Comparison of ENCODE assay signal across 8 cellular contexts in genomic region chr17:28744104-28744801, GRCh38. TPM values are rescaled to one million over a fixed set of nuclear protein-coding genes. Genes with fewer than 3 reads are reported as not detected.
DNase-seq lines count a peak whose midpoint lies in the region; TF ChIP-seq lines count a peak whose summit lies in the region.

No MANE protein-coding gene starts in this region.

- peak overlapping the region; percentile 97 for H3K27ac ChIP-seq in neural cell (ENCODE audit: low read length)
- H3K27ac ChIP-seq in transverse colon = peak overlapping the region; percentile 98 to 99 (median 98)

- H3K36me3 ChIP-seq in neural cell (ENCODE audit: insufficient read depth, low read length) (peaks cover 15% of the 10 kb centered on the region), transverse colon (no peaks in the 10 kb centered on the region)

- peak overlapping the region; percentile 99 for H3K9ac ChIP-seq in neural cell (ENCODE audit: low read length)

- peaks cover 21% of the 10 kb centered on the region for H3K36me3 Mint-ChIP-seq in HFFc6 (ENCODE audit: low read depth)

- in situ Hi-C loops in transverse colon (cut with MboI; ENCODE audit: low pct_ligation_motif_present in 1 of 4, low pct_unique_long_range_greater_than_20kb in 1 of 4, low sequenced_read_pairs in 3 of 4) = no loop called here

- no peaks in the 10 kb centered on the region for H3K9me2 ChIP-seq in neural cell (ENCODE audit: insufficient read depth, low read length)

- peak overlapping the region; percentile 95 for H3K27ac Mint-ChIP-seq in HFFc6

- peaks cover 5% of the 10 kb centered on the region for H3K27me3 Mint-ChIP-seq in HFFc6 (ENCODE audit: insufficient read depth)

- TF ChIP-seq POLR2A in transverse colon (IDR thresholded peaks at IDR 0.05) = peak; percentile 54

- no peaks in the 10 kb centered on the region for H3K27me3 ChIP-seq in neural cell (ENCODE audit: insufficient read depth, low read depth, low read length)
- H3K27me3 ChIP-seq in transverse colon = no peaks in the 10 kb centered on the region

- peaks cover 13 to 70% (median 58%) of the 10 kb centered on the region in 4 donors for H3K4me1 ChIP-seq in transverse colon

- TF ChIP-seq CTCF in HFFc6 (IDR thresholded peaks at IDR 0.05) = no peak
- TF ChIP-seq CTCF in neural cell (IDR thresholded peaks at IDR 0.05; ENCODE audit: poor library complexity, severe bottlenecking) = peak; percentile 5
- TF ChIP-seq CTCF in transverse colon (IDR thresholded peaks at IDR 0.05) = no peak

- intact Hi-C loops in transverse colon (cut with DNase I; ENCODE audit: low total_unique reads) = no loop called here

- H3F3A ChIP-seq in neural cell (ENCODE audit: insufficient read depth, low read length, poor library complexity, severe bottlenecking) = peaks cover 4% of the 10 kb centered on the region

- 0% methylated on average over 34 of the region's 53 CpGs; no CpG with 5 or more reads in 1 of the 2 donors for WGBS in transverse colon (ENCODE audit: low coverage in 1 of 2), 2 donors

- H3K79me2 ChIP-seq in neural cell (replicated peaks; ENCODE audit: insufficient read depth, low read length) = peaks cover 32% of the 10 kb centered on the region

- H3K4me3 ChIP-seq in neural cell (ENCODE audit: low read length) (peak overlapping the region; percentile 84), transverse colon (peak overlapping the region; percentile 80 to 89 (median 81))

- peaks cover 18% of the 10 kb centered on the region for H4K20me1 ChIP-seq in neural cell (ENCODE audit: insufficient read depth)

- no peak overlapping the region for H2AFZ ChIP-seq in neural cell (ENCODE audit: low read depth, low read length)

- H3K4me3 Mint-ChIP-seq in HFFc6 = peak overlapping the region; percentile 96

- DNase-seq in EH (ENCODE audit: low read depth) (peak; percentile 48), HFFc6 (no peak), NCI-H82 treated with DMSO at 0.1 percent for 48 hours (lab: John Stamatoyannopoulos, UW; ENCODE audit: unreplicated experiment) (peak; percentile 52), activated T-helper 1 cell treated with Interleukin-2 at 50 U/mL for 16 hours (ENCODE audit: low read depth) (peak; percentile 45), fibroblast of peridontal ligament (ENCODE audit: extremely low read depth) (peak; percentile 36), transverse colon (peak; percentile 70), NK-92 (lab: John Stamatoyannopoulos, UW; ENCODE audit: unreplicated experiment) (no peak)

- peaks cover 28% of the 10 kb centered on the region for H3K4me1 Mint-ChIP-seq in HFFc6 (ENCODE audit: low read depth)

- TF ChIP-seq RAD21 in neural cell (conservative IDR thresholded peaks at IDR 0.05) = no peak

- H3K9me3 ChIP-seq in neural cell (ENCODE audit: low read length) (no peaks in the 10 kb centered on the region), transverse colon (no peaks in the 10 kb centered on the region)

- H3K4me2 ChIP-seq in neural cell (ENCODE audit: low read length) = peak overlapping the region; percentile 92

- peaks cover 8% of the 10 kb centered on the region for H3K9me3 Mint-ChIP-seq in HFFc6

- TF ChIP-seq EP300 in neural cell (conservative IDR thresholded peaks at IDR 0.05; ENCODE audit: poor library complexity, severe bottlenecking) = no peak
- TF ChIP-seq EP300 in transverse colon (IDR thresholded peaks at IDR 0.05; ENCODE audit: low read depth) = peak; percentile 68

TF ChIP-seq in neural cell, 6 proteins besides CTCF, POLR2A, EP300 and RAD21:
- TF ChIP-seq EZH2 (IDR thresholded peaks at IDR 0.05; ENCODE audit: borderline replicate concordance, insufficient read depth, low read length, poor library complexity, severe bottlenecking) = no peak
- TF ChIP-seq SMC3 (conservative IDR thresholded peaks at IDR 0.05; ENCODE audit: poor library complexity) = peak; percentile 3
- no peak for TF ChIP-seq MXI1 (conservative IDR thresholded peaks at IDR 0.05; ENCODE audit: poor library complexity, severe bottlenecking)
- TF ChIP-seq POLR2AphosphoS5 (IDR thresholded peaks at IDR 0.05) = peak; percentile 19
- peak; percentile 15 for TF ChIP-seq TAF1 (IDR thresholded peaks at IDR 0.05; ENCODE audit: low read depth)
- peak; percentile 25 for TF ChIP-seq REST (IDR thresholded peaks at IDR 0.05; ENCODE audit: borderline replicate concordance)
TF ChIP-seq in neural cell: peak in this region for 4.

RNA-seq across cellular contexts. Expression of gene TRAF4, which starts 0.4 kb away (rescaled TPM):
- 10 to 100 TPM; 48.0 to 61.3 (median 53.8) TPM for total RNA-seq in HFFc6 (2021; fragmentation: NEBNext Ultra II Directional; extraction: Animal tissue kit (Norgen Biotek cat#: 25700))
- polyA plus RNA-seq in neural cell = 139 and 146 TPM in 2 replicates
- polyA minus RNA-seq in neural cell = 75.7 and 99.8 TPM in 2 replicates
- 100 to 1,000 TPM in 3 of 4 donors, 10 to 100 TPM in 1; 65.7 to 191 (median 126) TPM for total RNA-seq in transverse colon

RNA-seq across cellular contexts. Expression of gene NEK8, which starts 15.7 kb away (rescaled TPM):
- 1 to 10 TPM; 1.9 to 3.1 (median 2.5) TPM for total RNA-seq in HFFc6 (2021; fragmentation: NEBNext Ultra II Directional; extraction: Animal tissue kit (Norgen Biotek cat#: 25700))
- polyA plus RNA-seq in neural cell = 1.5 and 2.0 TPM in 2 replicates
- 0.24 and 0.93 TPM in 2 replicates for polyA minus RNA-seq in neural cell
- total RNA-seq in transverse colon = 10 to 100 TPM in 1 of 4 donors, 1 to 10 TPM in 3; 5.7 to 52.3 (median 8.3) TPM

RNA-seq across cellular contexts. Expression of gene TLCD1, which starts 18.2 kb away (rescaled TPM):
- 10 to 100 TPM in 4 of 6 experiments, 1 to 10 TPM in 2; 8.0 to 14.6 (median 11.3) TPM for total RNA-seq in HFFc6 (2021; fragmentation: NEBNext Ultra II Directional; extraction: Animal tissue kit (Norgen Biotek cat#: 25700))
- not detected in 2 replicates for polyA plus RNA-seq in neural cell
- not detected in 2 replicates for polyA minus RNA-seq in neural cell
- total RNA-seq in transverse colon = 10 to 100 TPM in 1 of 4 donors, 1 to 10 TPM in 1, not detected in 2; 5.6 to 11.5 TPM

RNA-seq across cellular contexts. Expression of gene RPL23A, which starts 24.5 kb away (rescaled TPM):
- total RNA-seq in HFFc6 (2021; fragmentation: NEBNext Ultra II Directional; extraction: Animal tissue kit (Norgen Biotek cat#: 25700)) = 1,000 to 10,000 TPM; 1,227 to 1,529 (median 1,391) TPM
- polyA plus RNA-seq in neural cell = 292 and 297 TPM in 2 replicates
- 108 and 122 TPM in 2 replicates for polyA minus RNA-seq in neural cell
- total RNA-seq in transverse colon = 100 to 1,000 TPM; 238 to 385 (median 342) TPM

RNA-seq across cellular contexts. Expression of gene RAB34, which starts 26.6 kb away (rescaled TPM):
- 100 to 1,000 TPM; 161 to 219 (median 192) TPM for total RNA-seq in HFFc6 (2021; fragmentation: NEBNext Ultra II Directional; extraction: Animal tissue kit (Norgen Biotek cat#: 25700))
- 3.4 and 9.3 TPM in 2 replicates for polyA plus RNA-seq in neural cell
- 1.7 and 2.4 TPM in 2 replicates for polyA minus RNA-seq in neural cell
- 10 to 100 TPM; 41.1 to 60.5 (median 50.0) TPM for total RNA-seq in transverse colon

Comparison
In these comparisons a context has a peak if more than half of its experiments do, and no peak if none do; other contexts are left out.
1. DNase-seq: peak in EH (single experiment), NCI-H82 treated with DMSO at 0.1 percent for 48 hours (single experiment), activated T-helper 1 cell treated with Interleukin-2 at 50 U/mL for 16 hours (single experiment), fibroblast of peridontal ligament (single experiment) and transverse colon (single experiment); none in HFFc6 (single experiment) and NK-92 (single experiment).